Comparison of ENCODE assay signal across 8 cellular contexts in the genomic region with DNA sequence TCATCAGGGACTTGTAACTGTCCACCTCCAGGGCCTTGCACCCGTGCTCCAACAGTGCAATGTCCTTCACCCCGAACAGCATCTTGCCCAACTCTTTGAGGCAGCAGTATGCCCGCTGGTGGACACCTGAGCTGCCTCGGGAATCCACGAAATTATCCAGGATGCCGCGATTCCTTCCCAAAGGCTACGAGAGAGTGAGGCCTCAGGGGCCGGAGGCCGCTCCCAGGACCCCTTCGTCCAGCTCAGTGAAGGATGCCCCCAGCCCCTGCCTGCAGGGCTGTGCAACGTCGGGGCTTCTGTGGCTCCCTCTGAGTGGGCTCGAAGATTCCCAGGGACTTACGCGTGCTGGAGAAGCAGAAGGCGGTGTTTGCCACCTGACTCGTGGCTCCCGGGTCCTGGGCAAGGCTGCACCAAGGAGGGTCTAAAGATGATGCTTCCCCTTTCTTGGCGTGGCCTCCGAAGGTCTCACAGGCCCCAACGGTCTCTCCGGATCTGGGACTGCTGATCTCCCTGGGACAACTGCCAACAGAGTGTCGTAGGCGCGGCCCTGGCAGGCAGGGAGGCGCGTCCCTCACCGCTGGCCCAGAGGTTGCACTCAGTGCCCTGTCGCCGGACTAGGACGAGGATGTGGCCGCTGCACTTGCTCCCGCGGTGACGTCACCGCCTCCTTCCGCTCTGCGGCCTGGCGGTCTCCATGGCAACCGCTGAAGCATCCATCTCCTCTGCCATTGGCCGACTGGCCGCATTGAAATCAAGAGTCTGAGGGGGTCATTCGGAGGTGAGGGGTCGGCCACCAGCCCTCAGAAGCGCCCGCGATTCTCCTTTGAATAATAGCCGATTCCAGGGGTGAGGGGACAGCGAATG. TPM values are rescaled to one million over a fixed set of nuclear protein-coding genes. Genes with fewer than 3 reads are reported as not detected.
DNase-seq lines count a peak whose midpoint lies in the region; ATAC-seq and TF ChIP-seq lines count a peak whose summit lies in the region.

Gene PNMA8C (minus strand): TSS at position 659 of the 864 bp plus-strand sequence. CDS start 577 bp downstream, at position 82.

- H3K4me3 ChIP-seq in NB4 (ENCODE audit: low read depth, low read length) (no peak within 1 kb of the TSS), duodenal mucosa (ENCODE audit: low read depth in 1 of 2, low read length in 2 of 2) (peak within 1 kb of the TSS; percentile 29 to 36), lung (no peak within 1 kb of the TSS)

- H3K9me3 ChIP-seq in duodenal mucosa (ENCODE audit: control insufficient read depth in 1 of 2, low read length in 2 of 2) (no peaks in the 10 kb centered on the region), lung (ENCODE audit: control insufficient read depth in 2 of 2, insufficient read depth in 1 of 2, low read length in 1 of 2) (no peaks in the 10 kb centered on the region)

- 22 to 24% methylated on average over 50 of the region's 50 CpGs for WGBS in lung, 2 donors

- H3K27ac ChIP-seq in duodenal mucosa (ENCODE audit: low read depth, low read length) (no peak within 1 kb of the TSS), lung (ENCODE audit: low read depth in 1 of 2, low read length in 1 of 2) (no peak within 1 kb of the TSS)

- TF ChIP-seq POLR2A in NB4 (IDR thresholded peaks at IDR 0.05; ENCODE audit: extremely low read depth, insufficient read length) = no peak

- ATAC-seq in lung (ENCODE audit: insufficient read depth, low FRiP score) (no peak), HG02610 (IDR thresholded peaks at IDR 0.05; ENCODE audit: unreplicated experiment) (no peak)

- H3K4me1 ChIP-seq in duodenal mucosa (ENCODE audit: control insufficient read depth in 1 of 2, insufficient read depth in 2 of 2, low read length in 2 of 2) (peaks cover 7% of the 10 kb centered on the region in 2 donors), lung (ENCODE audit: control insufficient read depth in 2 of 2, insufficient read depth in 2 of 2, low read length in 2 of 2) (peaks cover 0 to 2% of the 10 kb centered on the region in 2 donors)

- H3K36me3 ChIP-seq in duodenal mucosa (ENCODE audit: control insufficient read depth in 1 of 2, insufficient read depth in 2 of 2, low read length in 2 of 2) (no peaks in the 10 kb centered on the region), lung (ENCODE audit: control insufficient read depth in 2 of 2, insufficient read depth in 2 of 2, low read length in 2 of 2) (no peaks in the 10 kb centered on the region)

- peak; percentile 63 for DNase-seq in CD1c-positive myeloid dendritic cell (ENCODE audit: extremely low spot score)
- DNase-seq in NB4 (ENCODE audit: low read depth) = peak; percentile 70
- DNase-seq in activated CD4-positive, alpha-beta T cell treated with anti-CD3 and anti-CD28 coated beads, Interleukin-2, amount 50 U/mL, for 1 hour = peak; percentile 35
- DNase-seq in lung (ENCODE audit: low spot score) = peak; percentile 51
- peak; percentile 74 for DNase-seq in stimulated activated CD8-positive, alpha-beta memory T cell treated with anti-CD3 and anti-CD28 coated beads, Interleukin-4, amount 100 ng/mL, for 48 hours
- DNase-seq in NCI-H446 treated with DMSO at 0.1 percent for 48 hours (lab: John Stamatoyannopoulos, UW) = no peak

- H3K27me3 ChIP-seq in duodenal mucosa (ENCODE audit: control insufficient read depth in 1 of 2, insufficient read depth in 2 of 2, low read length in 2 of 2) (peaks cover 19 to 35% of the 10 kb centered on the region in 2 donors), lung (ENCODE audit: control insufficient read depth, insufficient read depth) (peaks cover 3% of the 10 kb centered on the region)

- H3K9ac ChIP-seq in duodenal mucosa (ENCODE audit: low read depth in 1 of 2, low read length in 2 of 2) = no peak within 1 kb of the TSS

- TF ChIP-seq CTCF in NB4 (IDR thresholded peaks at IDR 0.05; ENCODE audit: low read depth, low read length) (no peak), lung (IDR thresholded peaks at IDR 0.05; ENCODE audit: control extremely low read depth, extremely low read depth) (no peak)

RNA-seq across cellular contexts. Expression of gene PNMA8C, which starts in this region (rescaled TPM):
- total RNA-seq in lung = 1 to 10 TPM in 1 of 2 donors, under 1 TPM in 1; 0.77 to 1.2 TPM
- under 1 TPM; 0.04 to 0.17 TPM for polyA plus RNA-seq in lung

Comparison
In these comparisons a context has a peak if more than half of its experiments do, and no peak if none do; other contexts are left out.
1. H3K4me3 ChIP-seq: peak in duodenal mucosa (2 of 2); none in NB4 (single experiment) and lung (single experiment).